23 cellular contexts compared by ENCODE assay signal in the genomic region with DNA sequence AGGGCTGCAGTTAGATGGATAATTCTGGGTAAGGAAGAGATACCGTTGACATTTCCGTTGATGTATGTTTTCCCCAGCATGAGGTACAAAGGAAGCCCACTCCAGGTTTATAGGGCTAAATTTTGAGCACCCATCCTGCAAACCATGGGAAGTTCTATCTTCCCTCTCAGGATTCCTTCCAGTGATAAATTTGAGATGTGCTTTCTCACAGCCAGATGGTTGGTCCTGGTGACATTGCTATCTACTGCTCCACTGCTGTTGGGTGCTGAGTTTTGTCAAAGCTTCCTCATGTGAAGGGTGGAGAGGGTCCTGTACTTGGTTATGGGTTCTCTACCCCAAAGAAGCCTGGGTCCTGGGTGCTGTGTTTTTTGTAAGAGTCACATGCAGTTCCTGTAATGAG. TPM values are rescaled to one million over a fixed set of nuclear protein-coding genes. Genes with fewer than 3 reads are reported as not detected.
"Had no signal": no experiment of that assay in that cellular context is flagged by ENCODE, and none has a peak within 500 bp of the region (broad histone marks: within the 10 kb centered on the region; RNA-seq: fewer than 3 reads in every experiment).

No MANE protein-coding gene starts in this region.

- H3K27ac Mint-ChIP-seq: dendritic cell treated with granulocyte-macrophage colony-stimulating factor and Interleukin-4, amounts not matched to agents 40 ng/mL and 50 ng/mL, for 4 days; effector memory CD8-positive, alpha-beta T cell; endodermal cell had no signal

- H3K9me3 ChIP-seq: colonic mucosa, esophagus squamous epithelium, gastrocnemius medialis, gastroesophageal sphincter, heart left ventricle, heart right ventricle had no signal

- H3K27me3 ChIP-seq: colonic mucosa, dorsolateral prefrontal cortex, foreskin keratinocyte, gastrocnemius medialis, gastroesophageal sphincter, heart left ventricle, heart right ventricle had no signal

- H3K4me3 Mint-ChIP-seq: dendritic cell treated with granulocyte-macrophage colony-stimulating factor and Interleukin-4, amounts not matched to agents 40 ng/mL and 50 ng/mL, for 4 days; effector memory CD8-positive, alpha-beta T cell; endodermal cell had no signal

- DNase-seq: colonic mucosa; cortex of kidney; dermis blood vessel endothelial cell; dorsolateral prefrontal cortex; effector CD4-positive, alpha-beta T cell; effector CD8-positive, alpha-beta T cell; effector memory CD4-positive, alpha-beta T cell; effector memory CD8-positive, alpha-beta T cell; endodermal cell; erythroblast; esophagus squamous epithelium; foreskin fibroblast; foreskin keratinocyte; foreskin melanocyte; gastrocnemius medialis; glutamatergic neuron; heart left ventricle; heart right ventricle had no signal

- H3K27ac ChIP-seq: colonic mucosa, coronary artery, dorsolateral prefrontal cortex, epithelial cell of prostate, esophagus squamous epithelium, foreskin keratinocyte, gastrocnemius medialis, gastroesophageal sphincter, heart left ventricle, heart right ventricle had no signal

- H3K9me3 Mint-ChIP-seq: dendritic cell treated with granulocyte-macrophage colony-stimulating factor and Interleukin-4, amounts not matched to agents 40 ng/mL and 50 ng/mL, for 4 days; effector memory CD8-positive, alpha-beta T cell; endodermal cell had no signal

- ATAC-seq: effector memory CD8-positive, alpha-beta T cell; esophagus mucosa; foreskin keratinocyte; gastroesophageal sphincter; heart left ventricle; heart right ventricle had no signal

- H3K4me1 ChIP-seq: colonic mucosa, foreskin keratinocyte, gastroesophageal sphincter had no signal

- H3K36me3 ChIP-seq: colonic mucosa, esophagus squamous epithelium, gastrocnemius medialis, gastroesophageal sphincter, heart left ventricle, heart right ventricle had no signal

- H3K4me3 ChIP-seq: colonic mucosa, coronary artery, dorsolateral prefrontal cortex, esophagus squamous epithelium, gastrocnemius medialis, gastroesophageal sphincter, heart left ventricle, heart right ventricle had no signal

RNA-seq across cellular contexts. Expression of gene CXCL12, which starts 57.4 kb away (rescaled TPM):
- total RNA-seq: foreskin keratinocyte had no signal
